8 cellular contexts compared by ENCODE assay signal in the genomic region with DNA sequence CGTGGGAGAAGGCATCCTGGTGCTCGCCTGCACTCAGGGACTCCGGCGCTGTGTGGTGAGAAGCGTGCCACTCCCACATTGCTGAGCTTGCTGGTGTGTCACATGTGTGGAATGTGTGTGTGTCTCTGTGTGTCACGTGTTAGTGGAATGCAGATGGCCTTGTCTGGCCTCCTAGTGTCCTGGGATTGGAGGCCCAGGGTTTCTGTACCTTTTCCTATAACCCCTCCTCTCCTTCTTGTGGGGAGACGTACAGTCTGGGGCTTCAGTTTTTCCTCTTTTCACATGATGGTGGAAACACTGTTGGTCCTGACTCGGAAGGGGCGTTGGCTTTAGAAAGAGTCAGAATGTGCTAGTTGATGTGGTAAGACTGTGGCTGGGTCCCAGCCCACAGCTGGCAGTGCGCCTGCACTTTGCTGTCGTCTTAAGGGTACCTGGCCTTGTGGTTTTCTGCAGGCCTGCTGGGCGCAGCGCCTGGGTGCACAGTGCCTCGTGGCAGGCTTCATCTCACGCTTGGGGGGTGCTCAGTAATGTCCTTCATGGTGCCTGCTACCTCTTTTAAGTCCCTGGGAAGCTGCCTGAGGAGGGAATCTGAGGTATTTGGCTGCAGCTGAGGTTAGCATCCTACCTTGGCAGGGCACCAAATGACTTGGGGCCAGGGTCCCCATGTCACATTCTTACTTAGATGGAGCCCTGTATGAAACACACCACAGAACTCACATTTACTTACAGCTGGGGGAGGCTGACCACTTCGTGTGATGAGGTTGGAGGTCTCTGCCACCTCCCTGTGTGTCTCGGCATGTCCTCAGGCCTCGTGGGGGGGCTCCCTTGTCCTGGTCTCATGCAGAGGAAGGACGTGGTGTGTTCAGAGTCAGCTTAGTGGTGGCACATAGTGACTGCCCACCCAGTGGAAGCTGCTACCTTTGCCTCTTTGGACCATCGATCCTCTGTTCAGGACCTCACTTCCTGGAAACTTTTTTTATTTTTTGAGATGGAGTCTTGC.
A peak's percentile ranks its signal among the peaks of the same experiment; 100 is the strongest.
DNase-seq lines count a peak whose midpoint lies in the region; ATAC-seq and TF ChIP-seq lines count a peak whose summit lies in the region.

No MANE protein-coding gene starts in this region.

- no peak for TF ChIP-seq CTCF in HL-60 (IDR thresholded peaks at IDR 0.05; ENCODE audit: insufficient read depth, low read length)
- TF ChIP-seq CTCF in ovary (IDR thresholded peaks at IDR 0.05) = no peak

- no peak for TF ChIP-seq POLR2A in ovary (IDR thresholded peaks at IDR 0.05)

- DNase-seq in A172 (ENCODE audit: low spot score) (peak; percentile 89), HL-60 (ENCODE audit: low read depth in 1 of 2, low spot score in 1 of 2) (peak; percentile 51 to 92), ovary (peak in 4 of 5 donors; percentile 57 to 77 (median 64)), hippocampal formation (lab: John Stamatoyannopoulos, UW) (no peak)
- peak; percentile 82 for DNase-seq in activated CD8-positive, alpha-beta memory T cell treated with anti-CD3 and anti-CD28 coated beads, Interleukin-2, amount 50 U/mL, for 1 hour (ENCODE audit: extremely low read depth)

- H3K27me3 ChIP-seq in HL-60 (ENCODE audit: insufficient read depth, poor library complexity, severe bottlenecking) (no peaks in the 10 kb centered on the region), ovary (no peaks in the 10 kb centered on the region)

- H3K9me3 ChIP-seq in ovary = no peaks in the 10 kb centered on the region

- H3K4me1 ChIP-seq in ovary (ENCODE audit: insufficient read depth) (peaks cover 19% of the 10 kb centered on the region), urinary bladder (ENCODE audit: insufficient read depth) (no peaks in the 10 kb centered on the region)

- TF ChIP-seq EP300 in ovary (IDR thresholded peaks at IDR 0.05) = no peak

- H3K36me3 ChIP-seq in ovary = no peaks in the 10 kb centered on the region
- peaks cover 11% of the 10 kb centered on the region for H3K36me3 ChIP-seq in urinary bladder (ENCODE audit: insufficient read depth)

- ATAC-seq in esophagus mucosa = peak; percentile 87
- ATAC-seq in GM21619 (IDR thresholded peaks at IDR 0.05; ENCODE audit: unreplicated experiment) = no peak

- H3K27ac ChIP-seq in HL-60 (replicated peaks) (peak overlapping the region; percentile 44), ovary (peak overlapping the region in 1 of 2 donors; percentile 25), urinary bladder (ENCODE audit: low read depth) (peak overlapping the region; percentile 0)

- intact Hi-C loops in ovary (cut with DNase I) = loop anchor here in 3 of 4 donors (10.0 kb wide), 3 partner anchors 55 to 155 kb away; no protein-coding TSS in a partner anchor

- 29 to 43% (median 41%) methylated on average over 20 of the region's 20 CpGs for WGBS in ovary, 3 donors
- WGBS in urinary bladder = 41% methylated on average over 20 of the region's 20 CpGs

- H3K4me3 ChIP-seq in HL-60 (replicated peaks; ENCODE audit: insufficient read depth, low read length) (no peak overlapping the region), ovary (no peak overlapping the region), urinary bladder (ENCODE audit: low read depth, low read length) (no peak overlapping the region)

Comparison
In these comparisons a context has a peak if more than half of its experiments do, and no peak if none do; other contexts are left out.
1. DNase-seq: peak in A172 (single experiment), HL-60 (2 of 2), activated CD8-positive, alpha-beta memory T cell treated with anti-CD3 and anti-CD28 coated beads, Interleukin-2, amount 50 U/mL, for 1 hour (single experiment) and ovary (4 of 5); none in hippocampal formation (0 of 2).